In genomic region chr12:31702047-31702446, GRCh38 we compare ENCODE assay signal across 11 cellular contexts. TPM values are rescaled to one million over a fixed set of nuclear protein-coding genes. Genes with fewer than 3 reads are reported as not detected.
A peak's percentile ranks its signal among the peaks of the same experiment; 100 is the strongest.
DNase-seq lines count a peak whose midpoint lies in the region; TF ChIP-seq lines count a peak whose summit lies in the region.
"Had no signal": no experiment of that assay in that cellular context is flagged by ENCODE, and none has a peak within 500 bp of the region (broad histone marks: within the 10 kb centered on the region; RNA-seq: fewer than 3 reads in every experiment).

No MANE protein-coding gene starts in this region.

- H3K9me2 ChIP-seq in OCI-LY7 (ENCODE audit: insufficient read depth, low read length): no peaks in the 10 kb centered on the region

- H3K36me3 Mint-ChIP-seq in activated T-helper 2 cell treated with anti-CD3 and anti-CD28 coated beads, Interferon-gamma antibody, Interleukin-2, Interleukin-4, amounts not matched to agents 10 μg/mL and 5 μg/mL and 100 μg/mL, durations not matched to agents 14 hours and 24 hours and 36 hours (ENCODE audit: low read depth): peaks cover 15% of the 10 kb centered on the region
- no peaks in the 10 kb centered on the region for H3K36me3 Mint-ChIP-seq in Calu3 (ENCODE audit: insufficient read depth, unreplicated experiment)

- CTCF ChIA-PET in OCI-LY7 (lab: Charles Lee; ENCODE audit: unreplicated experiment): no interaction called here
- CTCF ChIA-PET in Calu3 (lab: Charles Lee): interaction anchor here (1.5 kb wide), 1 partner anchor 13 kb away, joined by 6 read pairs; no protein-coding TSS in a partner anchor

- no peak overlapping the region for H3K4me3 ChIP-seq in OCI-LY7 (ENCODE audit: low read depth, low read length, poor library complexity, severe bottlenecking)
- H3K4me3 ChIP-seq in fibroblast of lung (replicated peaks in 1 of 4; ENCODE audit: control extremely low read depth in 1 of 4, insufficient read depth in 1 of 4, low read depth in 3 of 4, low read length in 4 of 4): no peak overlapping the region
- H3K4me3 ChIP-seq in retinal pigment epithelial cell (ENCODE audit: low read length): no peak overlapping the region

- peaks cover 34% of the 10 kb centered on the region for H3K36me3 ChIP-seq in OCI-LY7 (ENCODE audit: insufficient read depth, low read length)
- no peaks in the 10 kb centered on the region for H3K36me3 ChIP-seq in fibroblast of lung (ENCODE audit: control insufficient read depth, insufficient read depth, low read length)

- H3K27ac ChIP-seq in OCI-LY7 (ENCODE audit: low read depth, low read length, poor library complexity, severe bottlenecking): no peak overlapping the region
- H3K27ac ChIP-seq in fibroblast of lung (ENCODE audit: insufficient read depth, low read length): no peak overlapping the region
- H3K27ac ChIP-seq: 22Rv1, HL-60 had no signal

- no peak overlapping the region for H3K27ac Mint-ChIP-seq in activated T-helper 2 cell treated with anti-CD3 and anti-CD28 coated beads, Interferon-gamma antibody, Interleukin-2, Interleukin-4, amounts not matched to agents 10 μg/mL and 5 μg/mL and 100 μg/mL, durations not matched to agents 14 hours and 24 hours and 36 hours
- H3K27ac Mint-ChIP-seq in Calu3 (ENCODE audit: unreplicated experiment): no peak overlapping the region
- H3K27ac Mint-ChIP-seq: T-helper 1 cell treated with Interleukin-12 subunit alpha and Interleukin-12 subunit beta and Interleukin-4 antibody, amounts not matched to agents 30 μg/mL and 1 μg/mL, for 36 hours had no signal

- no peaks in the 10 kb centered on the region for H3K27me3 ChIP-seq in fibroblast of lung (ENCODE audit: control insufficient read depth, insufficient read depth, low read length)

- H3K4me1 Mint-ChIP-seq in activated T-helper 2 cell treated with anti-CD3 and anti-CD28 coated beads, Interferon-gamma antibody, Interleukin-2, Interleukin-4, amounts not matched to agents 10 μg/mL and 5 μg/mL and 100 μg/mL, durations not matched to agents 14 hours and 24 hours and 36 hours (ENCODE audit: low read depth): no peaks in the 10 kb centered on the region
- H3K4me1 Mint-ChIP-seq in Calu3 (ENCODE audit: low read depth, unreplicated experiment): no peaks in the 10 kb centered on the region

- peaks cover 4% of the 10 kb centered on the region for H3K9me3 Mint-ChIP-seq in activated T-helper 2 cell treated with anti-CD3 and anti-CD28 coated beads, Interferon-gamma antibody, Interleukin-2, Interleukin-4, amounts not matched to agents 10 μg/mL and 5 μg/mL and 100 μg/mL, durations not matched to agents 14 hours and 24 hours and 36 hours
- H3K9me3 Mint-ChIP-seq in Calu3 (ENCODE audit: low read depth, unreplicated experiment): no peaks in the 10 kb centered on the region
- H3K9me3 Mint-ChIP-seq: T-helper 1 cell treated with Interleukin-12 subunit alpha and Interleukin-12 subunit beta and Interleukin-4 antibody, amounts not matched to agents 30 μg/mL and 1 μg/mL, for 36 hours had no signal

- POLR2A ChIA-PET in OCI-LY7 (lab: Charles Lee): interaction anchor here (0.6 to 0.7 kb wide), 2 partner anchors 44 to 61 kb away, joined by 3 to 4 read pairs; no protein-coding TSS in a partner anchor

- H3K9me3 ChIP-seq in OCI-LY7 (ENCODE audit: low read length) (0 out of 2 replicates have a peak, but pooled peaks cover 1% of the 10 kb centered on the region), fibroblast of lung (ENCODE audit: control insufficient read depth, insufficient read depth, low read depth, low read length) (no peaks in the 10 kb centered on the region)

- no peak overlapping the region for H3K4me3 Mint-ChIP-seq in activated T-helper 2 cell treated with anti-CD3 and anti-CD28 coated beads, Interferon-gamma antibody, Interleukin-2, Interleukin-4, amounts not matched to agents 10 μg/mL and 5 μg/mL and 100 μg/mL, durations not matched to agents 14 hours and 24 hours and 36 hours (ENCODE audit: low read depth)
- H3K4me3 Mint-ChIP-seq in Calu3 (ENCODE audit: low read depth, unreplicated experiment): no peak overlapping the region
- H3K4me3 Mint-ChIP-seq: T-helper 1 cell treated with Interleukin-12 subunit alpha and Interleukin-12 subunit beta and Interleukin-4 antibody, amounts not matched to agents 30 μg/mL and 1 μg/mL, for 36 hours had no signal

- no peaks in the 10 kb centered on the region for H3K4me1 ChIP-seq in OCI-LY7 (ENCODE audit: insufficient read depth, low read length, poor library complexity, severe bottlenecking)
- no peaks in the 10 kb centered on the region for H3K4me1 ChIP-seq in fibroblast of lung (ENCODE audit: control insufficient read depth, extremely low read depth, insufficient read depth, low read length)

- H3K9ac ChIP-seq in fibroblast of lung (ENCODE audit: insufficient read depth, low read length): no peak overlapping the region

- DNase-seq in DMS 273 (lab: John Stamatoyannopoulos, UW; ENCODE audit: unreplicated experiment) (peak; percentile 9), DMS 273 treated with DMSO at 0.1 percent for 48 hours (lab: John Stamatoyannopoulos, UW) (no peak), OCI-LY7 (ENCODE audit: low spot score) (no peak), fibroblast of lung (ENCODE audit: low read depth in 2 of 2) (peak; percentile 3 to 34), retinal pigment epithelial cell (ENCODE audit: low read depth) (peak; percentile 41), Calu3 (no peak), medulla oblongata (ENCODE audit: extremely low spot score) (no peak)
- DNase-seq in activated T-helper 2 cell treated with anti-CD3 and anti-CD28 coated beads, Interferon-gamma antibody, Interleukin-2, Interleukin-4, amounts not matched to agents 10 μg/mL and 5 μg/mL and 100 μg/mL, durations not matched to agents 14 hours and 24 hours and 36 hours (ENCODE audit: low spot score): no peak

- H3K79me2 ChIP-seq in OCI-LY7 (ENCODE audit: insufficient read depth, low read depth, low read length): no peaks in the 10 kb centered on the region
- no peaks in the 10 kb centered on the region for H3K79me2 ChIP-seq in fibroblast of lung (ENCODE audit: control insufficient read depth, insufficient read depth, low read length)

- intact Hi-C loops in OCI-LY7 (cut with micrococcal nuclease; ENCODE audit: unreplicated experiment): no loop called here
- intact Hi-C loops in activated T-helper 2 cell treated with anti-CD3 and anti-CD28 coated beads, Interferon-gamma antibody, Interleukin-2, Interleukin-4, amounts not matched to agents 10 μg/mL and 5 μg/mL and 100 μg/mL, durations not matched to agents 14 hours and 24 hours and 36 hours (cut with micrococcal nuclease): no loop called here
- intact Hi-C loops in Calu3 (cut with micrococcal nuclease; ENCODE audit: unreplicated experiment): no loop called here

- H4K20me1 ChIP-seq in OCI-LY7 (ENCODE audit: insufficient read depth, low read length) (no peaks in the 10 kb centered on the region), fibroblast of lung (ENCODE audit: control insufficient read depth, extremely low read depth, insufficient read depth, low read length) (no peaks in the 10 kb centered on the region)

- BruUV-seq in OCI-LY7 (replicated peaks; lab: Mats Ljungman, UMichigan): no TSS peak
- BruUV-seq in Calu3 (replicated peaks; lab: Mats Ljungman, UMichigan): no TSS peak

- H2AFZ ChIP-seq in OCI-LY7 (ENCODE audit: low read length) (no peak overlapping the region), fibroblast of lung (ENCODE audit: low read length) (no peak overlapping the region)

- H3K4me2 ChIP-seq in OCI-LY7 (ENCODE audit: low read length): no peak overlapping the region
- H3K4me2 ChIP-seq in fibroblast of lung (ENCODE audit: extremely low read depth, insufficient read depth, low read length): no peak overlapping the region

- peak; percentile 18; the same call in 1 of the 2 replicates for TF ChIP-seq CTCF in OCI-LY7 (conservative IDR thresholded peaks at IDR 0.05; ENCODE audit: low read length)
- no peak for TF ChIP-seq CTCF in fibroblast of lung (conservative IDR thresholded peaks at IDR 0.05 in 1 of 2, IDR thresholded peaks at IDR 0.05 in 1 of 2; ENCODE audit: low read depth in 1 of 2, low read length in 2 of 2)
- TF ChIP-seq CTCF in retinal pigment epithelial cell (conservative IDR thresholded peaks at IDR 0.05; ENCODE audit: low read depth, low read length): peak; percentile 46
- TF ChIP-seq CTCF in Calu3 (IDR thresholded peaks at IDR 0.05; ENCODE audit: unreplicated experiment): no peak

- no peaks in the 10 kb centered on the region for H3K27me3 Mint-ChIP-seq in activated T-helper 2 cell treated with anti-CD3 and anti-CD28 coated beads, Interferon-gamma antibody, Interleukin-2, Interleukin-4, amounts not matched to agents 10 μg/mL and 5 μg/mL and 100 μg/mL, durations not matched to agents 14 hours and 24 hours and 36 hours (ENCODE audit: low read depth)
- H3K27me3 Mint-ChIP-seq in Calu3 (ENCODE audit: unreplicated experiment): no peaks in the 10 kb centered on the region

RNA-seq across cellular contexts. Expression of gene AMN1, which starts 26.8 kb away (rescaled TPM):
- total RNA-seq in OCI-LY7 (2014; rRNA removed; shearing (Covaris generic)): 14.1 and 20.1 TPM in 2 replicates
- total RNA-seq in OCI-LY7 (2022) (12.6 and 15.2 TPM in 2 replicates), fibroblast of lung (4.9 and 9.1 TPM in 2 replicates), Calu3 (2022) (10.2 and 13.5 TPM in 2 replicates)
- 6.8 and 10.4 TPM in 2 replicates for polyA plus RNA-seq in fibroblast of lung
- 3.4 and 5.4 TPM in 2 replicates for polyA plus RNA-seq in fibroblast of lung (2012)
- polyA minus RNA-seq in fibroblast of lung (ENCODE audit: low replicate concordance): not detected in 2 replicates
- total RNA-seq in activated T-helper 2 cell treated with anti-CD3 and anti-CD28 coated beads, Interferon-gamma antibody, Interleukin-2, Interleukin-4, amounts not matched to agents 10 μg/mL and 5 μg/mL and 100 μg/mL, durations not matched to agents 14 hours and 24 hours and 36 hours: 1.8 and 2.8 TPM in 2 replicates

RNA-seq across cellular contexts. Expression of gene ETFBKMT, which starts 42.6 kb away (rescaled TPM):
- 0.54 and 0.92 TPM in 2 replicates for total RNA-seq in OCI-LY7 (2014; rRNA removed; shearing (Covaris generic))
- 2.8 and 3.0 TPM in 2 replicates for total RNA-seq in OCI-LY7 (2022)
- total RNA-seq in fibroblast of lung: 4.4 and 6.1 TPM in 2 replicates
- polyA plus RNA-seq in fibroblast of lung: 1.9 and 2.8 TPM in 2 replicates
- 1.5 and 2.2 TPM in 2 replicates for polyA plus RNA-seq in fibroblast of lung (2012)
- polyA minus RNA-seq in fibroblast of lung (ENCODE audit: low replicate concordance): 0.90 and 1.5 TPM in 2 replicates
- total RNA-seq in activated T-helper 2 cell treated with anti-CD3 and anti-CD28 coated beads, Interferon-gamma antibody, Interleukin-2, Interleukin-4, amounts not matched to agents 10 μg/mL and 5 μg/mL and 100 μg/mL, durations not matched to agents 14 hours and 24 hours and 36 hours: 0.37 and 0.39 TPM in 2 replicates
- total RNA-seq in Calu3 (2022): 2.2 and 2.3 TPM in 2 replicates

Comparison
In these comparisons a context has a peak if more than half of its experiments do, and no peak if none do; other contexts are left out.
1. DNase-seq: peak in DMS 273 (single experiment), fibroblast of lung (2 of 2) and retinal pigment epithelial cell (single experiment); none in DMS 273 treated with DMSO at 0.1 percent for 48 hours (single experiment), OCI-LY7 (single experiment), activated T-helper 2 cell treated with anti-CD3 and anti-CD28 coated beads, Interferon-gamma antibody, Interleukin-2, Interleukin-4, amounts not matched to agents 10 μg/mL and 5 μg/mL and 100 μg/mL, durations not matched to agents 14 hours and 24 hours and 36 hours (single experiment), Calu3 (single experiment) and medulla oblongata (single experiment).
2. CTCF ChIP-seq: peak in OCI-LY7 (single experiment) and retinal pigment epithelial cell (single experiment); none in fibroblast of lung (0 of 2) and Calu3 (single experiment).